In genomic region chr7:133252858-133253521, GRCh38 we compare ENCODE assay signal across 8 cellular contexts. TPM values are rescaled to one million over a fixed set of nuclear protein-coding genes. Genes with fewer than 3 reads are reported as not detected.
A peak's percentile ranks its signal among the peaks of the same experiment; 100 is the strongest.
DNase-seq lines count a peak whose midpoint lies in the region; ATAC-seq and TF ChIP-seq lines count a peak whose summit lies in the region.

EXOC4 (plus strand) TSS chr7:133253078.

- peak within 1 kb of the TSS; percentile 46 for H3K9ac ChIP-seq in fibroblast of lung (ENCODE audit: insufficient read depth, low read length)

- DNase-seq in Daoy (ENCODE audit: low read depth), result peak; percentile 99
- peak; percentile 82 for DNase-seq in GOT3 (lab: John Stamatoyannopoulos, UW)
- peak; percentile 96 for DNase-seq in LNCaP clone FGC (ENCODE audit: low read depth)
- DNase-seq in RWPE1 (ENCODE audit: low spot score), result peak; percentile 96
- peak; percentile 94 to 97 for DNase-seq in fibroblast of lung (ENCODE audit: low read depth in 2 of 2)
- DNase-seq in naive thymus-derived CD4-positive, alpha-beta T cell, result peak; percentile 66 to 97 (median 95)
- DNase-seq in stimulated activated naive B cell treated with anti-CD40 and anti-IgM and Interleukin-4, amounts not matched to agents 10 μg/mL and 1 μg/mL and 100 μg/mL, for 72 hours, result peak; percentile 95

- H3K4me1 Mint-ChIP-seq in activated T-helper 17 cell treated with anti-CD3 and anti-CD28 coated beads, Interleukin-2, amount 50 U/mL, for 72 hours, result peaks cover 20% of the 10 kb centered on the region
- H3K4me1 Mint-ChIP-seq in naive thymus-derived CD4-positive, alpha-beta T cell, result peaks cover 22 to 45% (median 40%) of the 10 kb centered on the region in 7 donors
- peaks cover 18 to 32% of the 10 kb centered on the region in 2 donors for H3K4me1 Mint-ChIP-seq in stimulated activated naive B cell treated with anti-CD40 and anti-IgM and Interleukin-4, amounts not matched to agents 10 μg/mL and 1 μg/mL and 100 μg/mL, for 72 hours

- ATAC-seq in activated T-helper 17 cell treated with anti-CD3 and anti-CD28 coated beads, Interleukin-2, amount 50 U/mL, for 72 hours (replicated peaks), result peak; percentile 100
- ATAC-seq in naive thymus-derived CD4-positive, alpha-beta T cell, result peak; percentile 100
- peak; percentile 99 for ATAC-seq in stimulated activated naive B cell treated with anti-CD40 and anti-IgM and Interleukin-4, amounts not matched to agents 10 μg/mL and 1 μg/mL and 100 μg/mL, for 72 hours (replicated peaks)

- H3K79me2 ChIP-seq in fibroblast of lung (ENCODE audit: control insufficient read depth, insufficient read depth, low read length), result peaks cover 25% of the 10 kb centered on the region

- POLR2A ChIA-PET in RWPE1 (lab: Yijun Ruan, JAX; ENCODE audit: low non-redundant PET), result interaction anchor here (0.5 kb wide), 1 partner anchor 581 kb away, joined by 3 read pairs; no protein-coding TSS in a partner anchor
- POLR2A ChIA-PET in naive thymus-derived CD4-positive, alpha-beta T cell (lab: Charles Lee), result interaction anchor here (0.6 to 0.8 kb wide), 3 partner anchors 377 to 1386 kb away, joined by 3 to 6 read pairs (median 3); no protein-coding TSS in a partner anchor

- H3K27me3 ChIP-seq in fibroblast of lung (ENCODE audit: control insufficient read depth, insufficient read depth, low read length), result no peaks in the 10 kb centered on the region
- no peaks in the 10 kb centered on the region for H3K27me3 ChIP-seq in naive thymus-derived CD4-positive, alpha-beta T cell (ENCODE audit: control insufficient read depth in 2 of 2, insufficient read depth in 2 of 2, low read length in 2 of 2)

- intact Hi-C loops in naive thymus-derived CD4-positive, alpha-beta T cell (cut with micrococcal nuclease), result loop anchor here (1.0 to 10.0 kb wide), 10 partner anchors 171 to 1959 kb away; partner anchors contain the start of genes AKR1B1 (in 2 of the 2), BPGM (in 2 of the 2), CHCHD3 (in 2 of the 2) and LRGUK (in 2 of the 2)

- no peaks in the 10 kb centered on the region for H4K20me1 ChIP-seq in fibroblast of lung (ENCODE audit: control insufficient read depth, extremely low read depth, insufficient read depth, low read length)

- H3K27ac Mint-ChIP-seq in activated T-helper 17 cell treated with anti-CD3 and anti-CD28 coated beads, Interleukin-2, amount 50 U/mL, for 72 hours, result peak within 1 kb of the TSS; percentile 90
- H3K27ac Mint-ChIP-seq in naive thymus-derived CD4-positive, alpha-beta T cell, result peak within 1 kb of the TSS; percentile 94 to 98 (median 96)
- H3K27ac Mint-ChIP-seq in stimulated activated naive B cell treated with anti-CD40 and anti-IgM and Interleukin-4, amounts not matched to agents 10 μg/mL and 1 μg/mL and 100 μg/mL, for 72 hours, result peak within 1 kb of the TSS; percentile 97

- H3K36me3 Mint-ChIP-seq in activated T-helper 17 cell treated with anti-CD3 and anti-CD28 coated beads, Interleukin-2, amount 50 U/mL, for 72 hours (ENCODE audit: low read depth), result no peaks in the 10 kb centered on the region
- H3K36me3 Mint-ChIP-seq in naive thymus-derived CD4-positive, alpha-beta T cell, result peaks cover 0 to 17% (median 10%) of the 10 kb centered on the region in 5 donors
- H3K36me3 Mint-ChIP-seq in stimulated activated naive B cell treated with anti-CD40 and anti-IgM and Interleukin-4, amounts not matched to agents 10 μg/mL and 1 μg/mL and 100 μg/mL, for 72 hours, result peaks cover 6 to 18% of the 10 kb centered on the region in 2 donors

- peak within 1 kb of the TSS; percentile 83 for H3K4me2 ChIP-seq in fibroblast of lung (ENCODE audit: extremely low read depth, insufficient read depth, low read length)

- H3K27me3 Mint-ChIP-seq in activated T-helper 17 cell treated with anti-CD3 and anti-CD28 coated beads, Interleukin-2, amount 50 U/mL, for 72 hours, result no peaks in the 10 kb centered on the region
- H3K27me3 Mint-ChIP-seq in naive thymus-derived CD4-positive, alpha-beta T cell, result peaks cover 0 to 9% (median 0%) of the 10 kb centered on the region in 5 donors
- H3K27me3 Mint-ChIP-seq in stimulated activated naive B cell treated with anti-CD40 and anti-IgM and Interleukin-4, amounts not matched to agents 10 μg/mL and 1 μg/mL and 100 μg/mL, for 72 hours, result no peaks in the 10 kb centered on the region

- CTCF ChIA-PET in RWPE1 (lab: Yijun Ruan, JAX), result no interaction called here
- CTCF ChIA-PET in naive thymus-derived CD4-positive, alpha-beta T cell (lab: Charles Lee), result interaction anchor here (1.0 to 1.1 kb wide), 2 partner anchors 23 to 1077 kb away, joined by 3 read pairs; no protein-coding TSS in a partner anchor

- H3K36me3 ChIP-seq in fibroblast of lung (ENCODE audit: control insufficient read depth, insufficient read depth, low read length), result no peaks in the 10 kb centered on the region
- peaks cover 0 to 5% (median 0%) of the 10 kb centered on the region in 3 experiments for H3K36me3 ChIP-seq in naive thymus-derived CD4-positive, alpha-beta T cell (ENCODE audit: control insufficient read depth in 2 of 3, insufficient read depth in 3 of 3, low read length in 3 of 3)

- H3K4me1 ChIP-seq in fibroblast of lung (ENCODE audit: control insufficient read depth, extremely low read depth, insufficient read depth, low read length), result no peaks in the 10 kb centered on the region
- peaks cover 4 to 7% of the 10 kb centered on the region in 2 donors for H3K4me1 ChIP-seq in naive thymus-derived CD4-positive, alpha-beta T cell (ENCODE audit: control insufficient read depth in 2 of 2, insufficient read depth in 2 of 2, low read length in 2 of 2)

- peak within 1 kb of the TSS; percentile 86 for H3K4me3 Mint-ChIP-seq in activated T-helper 17 cell treated with anti-CD3 and anti-CD28 coated beads, Interleukin-2, amount 50 U/mL, for 72 hours
- H3K4me3 Mint-ChIP-seq in naive thymus-derived CD4-positive, alpha-beta T cell, result peak within 1 kb of the TSS; percentile 85 to 99 (median 96)
- peak within 1 kb of the TSS; percentile 94 to 97 for H3K4me3 Mint-ChIP-seq in stimulated activated naive B cell treated with anti-CD40 and anti-IgM and Interleukin-4, amounts not matched to agents 10 μg/mL and 1 μg/mL and 100 μg/mL, for 72 hours

- H2AFZ ChIP-seq in fibroblast of lung (ENCODE audit: low read length), result peak within 1 kb of the TSS; percentile 43

- H3K27ac ChIP-seq in RWPE1, result peak within 1 kb of the TSS; percentile 74
- peak within 1 kb of the TSS; percentile 69 for H3K27ac ChIP-seq in fibroblast of lung (ENCODE audit: insufficient read depth, low read length)
- H3K27ac ChIP-seq in naive thymus-derived CD4-positive, alpha-beta T cell (ENCODE audit: low read depth, low read length), result peak within 1 kb of the TSS; percentile 93

- H3K9me3 ChIP-seq in fibroblast of lung (ENCODE audit: control insufficient read depth, insufficient read depth, low read depth, low read length), result no peaks in the 10 kb centered on the region
- H3K9me3 ChIP-seq in naive thymus-derived CD4-positive, alpha-beta T cell (ENCODE audit: control insufficient read depth in 2 of 3, low read length in 3 of 3), result no peaks in the 10 kb centered on the region

- H3K4me3 ChIP-seq in LNCaP clone FGC (ENCODE audit: low read depth, low read length) (peak within 1 kb of the TSS; percentile 91), fibroblast of lung (replicated peaks in 1 of 4; ENCODE audit: control extremely low read depth in 1 of 4, insufficient read depth in 1 of 4, low read depth in 3 of 4, low read length in 4 of 4) (peak within 1 kb of the TSS; percentile 73 to 92 (median 80))
- peak within 1 kb of the TSS; percentile 87 for H3K4me3 ChIP-seq in naive thymus-derived CD4-positive, alpha-beta T cell (ENCODE audit: low read length)

- no peak for TF ChIP-seq CTCF in LNCaP clone FGC (IDR thresholded peaks at IDR 0.05; ENCODE audit: control insufficient read depth, extremely low read depth, insufficient read depth)
- TF ChIP-seq CTCF in RWPE1 (conservative IDR thresholded peaks at IDR 0.05; ENCODE audit: low read depth), result no peak
- TF ChIP-seq CTCF in fibroblast of lung (conservative IDR thresholded peaks at IDR 0.05 in 1 of 2, IDR thresholded peaks at IDR 0.05 in 1 of 2; ENCODE audit: low read depth in 1 of 2, low read length in 2 of 2), result no peak

- no peaks in the 10 kb centered on the region for H3K9me3 Mint-ChIP-seq in activated T-helper 17 cell treated with anti-CD3 and anti-CD28 coated beads, Interleukin-2, amount 50 U/mL, for 72 hours
- peaks cover 0 to 5% (median 0%) of the 10 kb centered on the region in 11 donors for H3K9me3 Mint-ChIP-seq in naive thymus-derived CD4-positive, alpha-beta T cell
- no peaks in the 10 kb centered on the region for H3K9me3 Mint-ChIP-seq in stimulated activated naive B cell treated with anti-CD40 and anti-IgM and Interleukin-4, amounts not matched to agents 10 μg/mL and 1 μg/mL and 100 μg/mL, for 72 hours

RNA-seq across cellular contexts. Expression of gene EXOC4, which starts in this region (rescaled TPM):
- total RNA-seq in Daoy (2014; rRNA removed; shearing (Covaris generic)), result 36.9 and 39.7 TPM in 2 replicates
- total RNA-seq in activated T-helper 17 cell treated with anti-CD3 and anti-CD28 coated beads, Interleukin-2, amount 50 U/mL, for 72 hours, result 10 to 100 TPM; 53.5 to 62.3 TPM
- total RNA-seq in fibroblast of lung, result 118 and 158 TPM in 2 replicates
- polyA plus RNA-seq in fibroblast of lung, result 77.3 and 79.6 TPM in 2 replicates
- polyA plus RNA-seq in fibroblast of lung (2012), result 37.9 and 42.4 TPM in 2 replicates
- polyA minus RNA-seq in fibroblast of lung (ENCODE audit: low replicate concordance), result 53.6 and 90.0 TPM in 2 replicates
- total RNA-seq in naive thymus-derived CD4-positive, alpha-beta T cell, result 100 to 1,000 TPM in 1 of 5 experiments, 10 to 100 TPM in 4; 65.4 to 106 (median 82.9) TPM
- polyA plus RNA-seq in naive thymus-derived CD4-positive, alpha-beta T cell, result 10 to 100 TPM; 44.1 to 48.9 TPM

Comparison
In these comparisons a context has a peak if more than half of its experiments do, and no peak if none do; other contexts are left out.
1. Peak in every context shown above with its lines: DNase-seq, ATAC-seq, H3K4me3 ChIP-seq and H3K27ac ChIP-seq.